ENCODE assay signal across 8 cellular contexts in the genomic region with DNA sequence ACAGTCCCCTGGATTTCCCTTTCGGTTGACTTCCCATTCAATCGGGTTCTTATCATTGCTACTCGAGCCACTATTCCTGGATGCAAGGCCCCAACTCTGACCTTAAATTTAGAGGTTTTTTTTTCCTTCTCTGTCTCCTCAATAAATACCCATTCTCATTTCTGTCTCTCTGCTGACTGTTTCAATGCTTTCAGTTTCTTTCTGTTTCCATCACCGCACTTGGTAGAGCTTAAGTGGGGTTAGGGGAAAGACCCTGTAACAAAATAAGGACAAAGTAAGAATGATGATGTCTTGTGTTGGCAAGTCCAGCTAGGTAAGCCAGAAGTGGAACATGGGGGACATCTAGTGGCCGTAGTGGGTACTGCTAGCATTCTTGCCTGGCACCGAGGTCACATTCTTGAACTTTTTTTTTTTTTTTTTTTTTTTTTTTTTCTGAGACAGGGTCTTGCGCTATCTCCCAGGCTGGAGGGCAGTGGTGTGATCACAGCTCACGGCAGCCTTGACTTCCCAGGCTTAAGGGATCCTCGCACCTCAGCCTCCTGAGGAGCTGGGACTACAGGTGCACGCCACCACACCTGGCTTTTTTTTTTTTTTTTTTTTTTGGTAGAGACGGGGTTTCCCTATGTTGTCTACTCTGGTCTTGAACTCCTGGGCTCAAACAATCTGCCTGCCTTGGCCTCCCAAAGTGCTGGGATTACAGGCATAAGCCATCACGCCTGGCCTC. TPM values are rescaled to one million over a fixed set of nuclear protein-coding genes. Genes with fewer than 3 reads are reported as not detected.
DNase-seq lines count a peak whose midpoint lies in the region; ATAC-seq, FAIRE-seq and TF ChIP-seq lines count a peak whose summit lies in the region.

No MANE protein-coding gene starts in this region.

- ATAC-seq in HG02884 (IDR thresholded peaks at IDR 0.05; ENCODE audit: unreplicated experiment): peak; percentile 67

- no peaks in the 10 kb centered on the region for H3K36me3 ChIP-seq in small intestine (ENCODE audit: control insufficient read depth in 2 of 2, insufficient read depth in 2 of 2, low read length in 2 of 2)

- no peaks in the 10 kb centered on the region for H3K4me1 ChIP-seq in small intestine (ENCODE audit: control insufficient read depth in 2 of 2, insufficient read depth in 1 of 2, low read depth in 1 of 2, low read length in 1 of 2)

- FAIRE-seq in small intestine (lab: Jason Lieb, UNC): no peak

- H3K9me3 ChIP-seq in small intestine (ENCODE audit: control insufficient read depth, low read depth): no peaks in the 10 kb centered on the region

- H3K4me3 ChIP-seq in small intestine (ENCODE audit: low read depth in 1 of 2, low read length in 2 of 2): no peak overlapping the region

- peak; percentile 89 for TF ChIP-seq CTCF in GM12874 (IDR thresholded peaks at IDR 0.05; ENCODE audit: insufficient read depth, low read depth, low read length)

- H3K27ac ChIP-seq in small intestine (ENCODE audit: low read depth in 1 of 2, low read length in 1 of 2): no peak overlapping the region

- peak; percentile 31 for DNase-seq in NCI-H187 treated with DMSO at 0.1 percent for 48 hours (lab: John Stamatoyannopoulos, UW)
- peak; percentile 52 for DNase-seq in T1000 (lab: John Stamatoyannopoulos, UW)
- peak; percentile 94 for DNase-seq in astrocyte of the hippocampus (ENCODE audit: low read depth, low spot score)
- peak; percentile 48 for DNase-seq in iPS DF 19.7 (ENCODE audit: low read depth, low spot score)
- DNase-seq in small intestine: peak; percentile 81
- DNase-seq in mesenteric fat pad (ENCODE audit: low spot score): no peak

- H3K27me3 ChIP-seq in small intestine (ENCODE audit: control insufficient read depth in 2 of 2, insufficient read depth in 2 of 2, low read length in 2 of 2): no peaks in the 10 kb centered on the region

- WGBS in small intestine, 3 donors: 9 to 29% (median 19%) methylated on average over 12 of the region's 12 CpGs

RNA-seq across cellular contexts. Expression of a gene that starts 40.3 kb away (rescaled TPM):
- 10 to 100 TPM in 1 of 3 donors, 1 to 10 TPM in 2; 8.4 to 11.7 (median 9.8) TPM for polyA plus RNA-seq in small intestine
- total RNA-seq in mesenteric fat pad: 16.4 TPM

RNA-seq across cellular contexts. Expression of a gene that starts 58.1 kb away (rescaled TPM):
- 10 to 100 TPM; 15.0 to 22.1 (median 15.1) TPM for polyA plus RNA-seq in small intestine
- 117 TPM for total RNA-seq in mesenteric fat pad

RNA-seq across cellular contexts. Expression of a gene that starts 59.5 kb away (rescaled TPM):
- 10 to 100 TPM in 1 of 3 donors, 1 to 10 TPM in 2; 7.0 to 16.3 (median 7.8) TPM for polyA plus RNA-seq in small intestine
- total RNA-seq in mesenteric fat pad: 30.6 TPM
